Comparison of ENCODE assay signal across 8 cellular contexts in the genomic region with DNA sequence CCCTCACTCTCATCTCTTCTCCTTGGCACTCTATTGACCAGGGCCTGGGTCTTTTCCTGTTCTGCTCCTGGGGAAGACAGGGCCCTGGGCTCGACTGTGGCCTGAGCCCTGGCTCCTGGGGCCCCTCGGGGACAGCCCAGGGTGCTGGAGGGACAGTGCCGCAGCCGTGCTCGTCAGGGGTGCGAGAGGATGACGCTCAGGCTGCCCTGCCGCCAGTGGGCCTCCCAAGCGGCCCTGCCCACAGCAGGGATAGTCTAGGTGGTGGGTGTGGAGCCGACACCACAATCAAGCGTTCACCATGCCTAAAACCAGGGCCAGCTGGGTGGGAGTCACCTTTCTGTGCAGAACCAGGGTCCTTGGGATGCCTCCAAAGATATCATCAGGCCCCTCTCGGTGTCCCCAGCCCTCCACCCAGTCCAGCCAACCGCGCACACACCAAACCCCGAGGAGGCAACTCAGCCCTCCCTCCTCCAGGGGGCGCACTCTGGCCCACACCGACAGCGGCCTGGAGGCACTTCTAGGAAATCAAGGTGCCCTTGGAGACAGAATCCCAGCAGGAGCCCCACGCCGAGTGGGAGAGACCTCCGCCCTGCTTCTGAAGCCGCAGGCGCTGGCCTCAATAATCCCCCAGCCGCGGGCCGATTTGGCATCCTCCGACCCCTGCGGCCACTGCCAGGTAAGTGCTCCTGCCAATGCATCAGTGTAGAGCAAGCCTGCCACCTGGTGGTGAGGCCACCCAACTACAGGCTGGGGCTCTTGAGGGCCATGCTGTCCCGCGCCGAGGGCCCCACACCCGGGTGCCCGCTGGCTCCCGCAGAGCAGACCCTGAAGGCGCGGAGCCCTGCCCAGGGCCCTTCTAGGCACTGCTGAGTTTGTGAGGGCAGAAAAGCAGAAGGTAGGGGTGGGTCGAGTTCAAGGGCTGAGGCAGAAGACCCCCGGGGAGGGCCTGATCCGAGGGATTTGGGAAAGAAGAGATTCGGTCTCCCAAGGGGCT.
DNase-seq lines count a peak whose midpoint lies in the region; ATAC-seq and TF ChIP-seq lines count a peak whose summit lies in the region.

No MANE protein-coding gene starts in this region.

- H3K36me3 ChIP-seq in A673 (ENCODE audit: insufficient read depth, low read length, poor library complexity, severe bottlenecking) (no peaks in the 10 kb centered on the region), muscle layer of colon (ENCODE audit: insufficient read depth, low read length) (no peaks in the 10 kb centered on the region)

- ATAC-seq in GM18907 (IDR thresholded peaks at IDR 0.05; ENCODE audit: unreplicated experiment) (peak; percentile 85), HG03378 (IDR thresholded peaks at IDR 0.05; ENCODE audit: unreplicated experiment) (peak; percentile 76)

- H3K9ac ChIP-seq in muscle layer of colon (ENCODE audit: low read length) = no peak overlapping the region

- peak; percentile 90 for TF ChIP-seq CTCF in A673 (conservative IDR thresholded peaks at IDR 0.05; ENCODE audit: low read depth, low read length)
- TF ChIP-seq CTCF in epithelial cell of proximal tubule (conservative IDR thresholded peaks at IDR 0.05; ENCODE audit: low read depth, low read length) = peak; percentile 91

- H3K27ac ChIP-seq in A673 (ENCODE audit: low read depth, low read length, poor library complexity, severe bottlenecking) (no peak overlapping the region), muscle layer of colon (ENCODE audit: low read depth, low read length) (no peak overlapping the region)

- H3K4me1 ChIP-seq in A673 (ENCODE audit: insufficient read depth, low read length, poor library complexity, severe bottlenecking) (no peaks in the 10 kb centered on the region), muscle layer of colon (ENCODE audit: insufficient read depth, low read length) (no peaks in the 10 kb centered on the region)

- BruUV-seq in A673 (replicated peaks; lab: Mats Ljungman, UMichigan) = no TSS peak

- DNase-seq in A673 (ENCODE audit: low spot score) (peak; percentile 60), NCI-H82 treated with DMSO at 0.1 percent for 48 hours (lab: John Stamatoyannopoulos, UW; ENCODE audit: unreplicated experiment) (peak; percentile 24), epithelial cell of proximal tubule (ENCODE audit: low read depth) (no peak)
- peak; percentile 65 for DNase-seq in activated CD8-positive, alpha-beta memory T cell treated with anti-CD3 and anti-CD28 coated beads, Interleukin-2, amount 50 U/mL, for 4 hours
- peak; percentile 56 for DNase-seq in stimulated activated CD8-positive, alpha-beta memory T cell treated with anti-CD3 and anti-CD28 coated beads, Interleukin-7, amount 100 ng/mL, for 24 hours (ENCODE audit: low read depth)

- POLR2A ChIA-PET in A673 (lab: Charles Lee; ENCODE audit: low non-redundant PET) = no interaction called here

- CTCF ChIA-PET in A673 (lab: Charles Lee) = no interaction called here

- H3K27me3 ChIP-seq in A673 (replicated peaks; ENCODE audit: insufficient read depth, low read depth, low read length, poor library complexity) = no peaks in the 10 kb centered on the region
- no peaks in the 10 kb centered on the region for H3K27me3 ChIP-seq in muscle layer of colon (ENCODE audit: control insufficient read depth in 1 of 2, insufficient read depth in 2 of 2, low read length in 2 of 2)

- H3K4me3 ChIP-seq in A673 (ENCODE audit: low read depth, low read length, poor library complexity, severe bottlenecking) (no peak overlapping the region), epithelial cell of proximal tubule (ENCODE audit: low read depth, low read length) (peak overlapping the region; percentile 53), muscle layer of colon (ENCODE audit: low read depth in 1 of 2, low read length in 2 of 2) (peak overlapping the region; percentile 2 to 45)

- H3K9me3 ChIP-seq in A673 (ENCODE audit: low read depth, low read length, poor library complexity, severe bottlenecking) (no peaks in the 10 kb centered on the region), muscle layer of colon (ENCODE audit: low read length) (no peaks in the 10 kb centered on the region)

- intact Hi-C loops in A673 (cut with micrococcal nuclease; ENCODE audit: unreplicated experiment) = loop anchor here (5.0 to 10.0 kb wide), 2 partner anchors 954 to 1502 kb away; no protein-coding TSS in a partner anchor
